Comparison of ENCODE assay signal across 27 cellular contexts in the genomic region with DNA sequence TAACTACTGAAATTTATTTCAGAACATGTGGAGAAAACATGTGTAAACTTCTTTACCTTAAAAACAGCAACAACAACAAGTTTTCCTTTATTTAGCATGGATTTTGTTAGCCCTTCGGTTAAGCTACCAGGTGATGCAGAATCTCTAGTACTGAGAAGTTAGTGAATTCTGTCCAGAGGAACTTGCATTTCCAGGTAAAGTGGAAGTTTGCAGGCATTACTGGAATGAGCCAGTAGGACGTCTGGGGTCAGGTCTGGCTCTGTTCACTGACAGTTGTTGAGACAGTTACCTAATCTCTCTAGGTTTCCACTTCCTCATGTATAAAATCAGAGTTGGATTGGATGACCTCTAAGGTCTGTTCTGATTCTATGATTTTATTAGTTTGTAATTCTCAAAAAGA.
"Had no signal": no experiment of that assay in that cellular context is flagged by ENCODE, and none has a peak within 500 bp of the region (broad histone marks: within the 10 kb centered on the region; RNA-seq: fewer than 3 reads in every experiment).

No MANE protein-coding gene starts in this region.

- H3K27ac ChIP-seq: brain microvascular endothelial cell, esophagus muscularis mucosa, gastroesophageal sphincter, heart right ventricle had no signal

- DNase-seq: activated CD4-positive, alpha-beta memory T cell treated with anti-CD3 and anti-CD28 coated beads, Interleukin-2, amount 10 ng/mL, durations not matched to agents 7 days and 5 days; activated CD4-positive, alpha-beta T cell treated with anti-CD3 and anti-CD28 coated beads for 4 hours; activated CD4-positive, alpha-beta T cell treated with anti-CD3 and anti-CD28 coated beads, Interleukin-2, amount 10 ng/mL, durations not matched to agents 7 days and 5 days; activated CD4-positive, alpha-beta T cell treated with anti-CD3 and anti-CD28 coated beads, Interleukin-2, amount 50 U/mL, for 4 hours; activated CD4-positive, CD25-positive, alpha-beta regulatory T cell; activated CD4-positive, CD25-positive, alpha-beta regulatory T cell treated with anti-CD3 and anti-CD28 coated beads, Interleukin-2, amount 50 U/mL, for 72 hours; activated CD8-positive, alpha-beta memory T cell treated with anti-CD3 and anti-CD28 coated beads, Interleukin-2, amount 50 U/mL, for 48 hours; activated gamma-delta T cell; activated naive CD4-positive, alpha-beta T cell; activated naive CD4-positive, alpha-beta T cell treated with anti-CD3 and anti-CD28 coated beads, Interleukin-2, amount 10 ng/mL, durations not matched to agents 7 days and 5 days; activated naive CD8-positive, alpha-beta T cell treated with anti-CD3 and anti-CD28 coated beads, Interleukin-2, amount 10 ng/mL, durations not matched to agents 7 days and 5 days; activated T-cell treated with anti-CD3 and anti-CD28 coated beads for 4 hours; activated T-cell treated with anti-CD3 and anti-CD28 coated beads, Interleukin-2, amount 50 U/mL, for 24 hours; activated T-cell treated with anti-CD3 and anti-CD28 coated beads, Interleukin-2, amount 50 U/mL, for 72 hours; brain microvascular endothelial cell; cortex of kidney; dermis blood vessel endothelial cell; effector CD4-positive, alpha-beta T cell; erythroblast; foreskin melanocyte; heart right ventricle; T-helper 2 cell had no signal

- FAIRE-seq: astrocyte, bronchial epithelial cell, colon had no signal

- H3K27me3 ChIP-seq: brain microvascular endothelial cell, esophagus muscularis mucosa had no signal

- H3K9me3 ChIP-seq: esophagus muscularis mucosa, gastroesophageal sphincter had no signal

- H3K36me3 ChIP-seq: brain microvascular endothelial cell, esophagus muscularis mucosa, gastroesophageal sphincter, heart right ventricle had no signal

- H3K4me1 ChIP-seq: esophagus muscularis mucosa, gastroesophageal sphincter, heart right ventricle had no signal

- H3K4me3 ChIP-seq: esophagus muscularis mucosa, gastroesophageal sphincter, heart right ventricle had no signal
